Comparison of ENCODE assay signal across 9 cellular contexts in the genomic region with DNA sequence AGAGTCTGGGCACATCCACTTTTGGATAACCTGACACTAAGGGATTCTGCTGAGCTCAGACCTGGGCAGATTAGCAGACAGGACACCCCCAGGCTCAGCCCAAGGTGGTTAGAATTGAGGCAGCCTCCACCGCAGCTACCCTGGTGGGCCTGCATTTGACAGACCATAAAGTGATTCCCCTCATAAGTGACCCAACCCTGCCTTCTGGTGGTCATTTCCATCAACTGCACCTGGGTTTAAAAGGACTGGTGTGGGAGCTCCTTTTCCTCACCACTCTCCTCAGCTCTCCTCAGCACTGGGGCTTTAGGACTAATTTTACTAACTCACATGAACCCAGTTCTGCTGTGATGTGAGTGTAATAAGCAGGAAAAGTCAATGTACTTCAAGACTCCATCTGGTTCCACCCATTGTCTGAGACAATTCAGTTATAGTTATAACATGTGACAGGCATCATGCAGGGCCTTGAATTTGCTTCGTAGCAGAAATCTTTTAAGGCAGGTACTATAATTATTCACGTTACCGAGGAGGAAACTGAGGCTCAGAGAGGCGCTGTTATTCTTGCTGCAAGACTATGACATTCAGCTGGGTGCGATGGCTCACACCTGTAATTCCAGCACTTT. TPM values are rescaled to one million over a fixed set of nuclear protein-coding genes. Genes with fewer than 3 reads are reported as not detected.
A peak's percentile ranks its signal among the peaks of the same experiment; 100 is the strongest.
DNase-seq lines count a peak whose midpoint lies in the region; ATAC-seq and TF ChIP-seq lines count a peak whose summit lies in the region.
"Had no signal": no experiment of that assay in that cellular context is flagged by ENCODE, and none has a peak within 500 bp of the region (broad histone marks: within the 10 kb centered on the region; RNA-seq: fewer than 3 reads in every experiment).

No MANE protein-coding gene starts in this region.

- no peak overlapping the region for H3K4me3 Mint-ChIP-seq in activated naive CD4-positive, alpha-beta T cell treated with anti-CD3 and anti-CD28 coated beads, Interleukin-2, amount 10 ng/mL, durations not matched to agents 7 days and 5 days
- H3K4me3 Mint-ChIP-seq in glutamatergic neuron (ENCODE audit: unreplicated experiment), result no peak overlapping the region
- H3K4me3 Mint-ChIP-seq in T-helper 2 cell treated with Interferon-gamma antibody and Interleukin-4, amounts not matched to agents 5 μg/mL and 100 μg/mL, for 36 hours, result no peak overlapping the region

- CTCF ChIA-PET in activated naive CD4-positive, alpha-beta T cell treated with anti-CD3 and anti-CD28 coated beads, Interleukin-2, amount 10 ng/mL, durations not matched to agents 7 days and 5 days (lab: Charles Lee), result interaction anchor here (0.6 to 10.3 kb wide), 9 partner anchors 12 to 648 kb away, joined by 3 to 122 read pairs (median 3); no protein-coding TSS in a partner anchor

- no peaks in the 10 kb centered on the region for H3K36me3 Mint-ChIP-seq in activated naive CD4-positive, alpha-beta T cell treated with anti-CD3 and anti-CD28 coated beads, Interleukin-2, amount 10 ng/mL, durations not matched to agents 7 days and 5 days
- peaks cover 7% of the 10 kb centered on the region for H3K36me3 Mint-ChIP-seq in glutamatergic neuron (ENCODE audit: unreplicated experiment)
- no peaks in the 10 kb centered on the region for H3K36me3 Mint-ChIP-seq in T-helper 2 cell treated with Interferon-gamma antibody and Interleukin-4, amounts not matched to agents 5 μg/mL and 100 μg/mL, for 36 hours (ENCODE audit: low read depth)

- H3K27ac ChIP-seq in VCaP, result no peak overlapping the region
- H3K27ac ChIP-seq: epithelial cell of prostate had no signal

- no peak overlapping the region for H3K4me3 ChIP-seq in LNCaP clone FGC (ENCODE audit: low read depth, low read length)

- no peaks in the 10 kb centered on the region for H3K9me3 Mint-ChIP-seq in activated naive CD4-positive, alpha-beta T cell treated with anti-CD3 and anti-CD28 coated beads, Interleukin-2, amount 10 ng/mL, durations not matched to agents 7 days and 5 days
- H3K9me3 Mint-ChIP-seq in glutamatergic neuron (ENCODE audit: unreplicated experiment), result peaks cover 3% of the 10 kb centered on the region
- H3K9me3 Mint-ChIP-seq in T-helper 2 cell treated with Interferon-gamma antibody and Interleukin-4, amounts not matched to agents 5 μg/mL and 100 μg/mL, for 36 hours, result no peaks in the 10 kb centered on the region

- peaks cover 5% of the 10 kb centered on the region for H3K27me3 Mint-ChIP-seq in activated naive CD4-positive, alpha-beta T cell treated with anti-CD3 and anti-CD28 coated beads, Interleukin-2, amount 10 ng/mL, durations not matched to agents 7 days and 5 days
- peaks cover 2% of the 10 kb centered on the region for H3K27me3 Mint-ChIP-seq in glutamatergic neuron (ENCODE audit: unreplicated experiment)
- no peaks in the 10 kb centered on the region for H3K27me3 Mint-ChIP-seq in T-helper 2 cell treated with Interferon-gamma antibody and Interleukin-4, amounts not matched to agents 5 μg/mL and 100 μg/mL, for 36 hours (ENCODE audit: low read depth)

- peak; percentile 33 for DNase-seq in activated naive CD4-positive, alpha-beta T cell treated with anti-CD3 and anti-CD28 coated beads, Interleukin-2, amount 10 ng/mL, durations not matched to agents 7 days and 5 days
- DNase-seq in activated naive CD4-positive, alpha-beta T cell treated with anti-CD3 and anti-CD28 coated beads, Interleukin-2, amount 50 U/mL, for 16 hours, result no peak
- no peak for DNase-seq in LNCaP clone FGC (ENCODE audit: low read depth)
- peak; percentile 80 for DNase-seq in glutamatergic neuron
- DNase-seq in retina, result peak; percentile 78
- no peak for DNase-seq in T-helper 2 cell treated with Interferon-gamma antibody and Interleukin-4, amounts not matched to agents 5 μg/mL and 100 μg/mL, for 36 hours (ENCODE audit: low spot score)

- no peak for ATAC-seq in HG02938 (IDR thresholded peaks at IDR 0.05; ENCODE audit: unreplicated experiment)

- H3K4me1 Mint-ChIP-seq in activated naive CD4-positive, alpha-beta T cell treated with anti-CD3 and anti-CD28 coated beads, Interleukin-2, amount 10 ng/mL, durations not matched to agents 7 days and 5 days, result no peaks in the 10 kb centered on the region
- peaks cover 2% of the 10 kb centered on the region for H3K4me1 Mint-ChIP-seq in glutamatergic neuron (ENCODE audit: low read depth, unreplicated experiment)
- peaks cover 3% of the 10 kb centered on the region for H3K4me1 Mint-ChIP-seq in T-helper 2 cell treated with Interferon-gamma antibody and Interleukin-4, amounts not matched to agents 5 μg/mL and 100 μg/mL, for 36 hours (ENCODE audit: low read depth)

- no peak overlapping the region for H3K27ac Mint-ChIP-seq in activated naive CD4-positive, alpha-beta T cell treated with anti-CD3 and anti-CD28 coated beads, Interleukin-2, amount 10 ng/mL, durations not matched to agents 7 days and 5 days
- no peak overlapping the region for H3K27ac Mint-ChIP-seq in glutamatergic neuron (ENCODE audit: unreplicated experiment)
- H3K27ac Mint-ChIP-seq in T-helper 2 cell treated with Interferon-gamma antibody and Interleukin-4, amounts not matched to agents 5 μg/mL and 100 μg/mL, for 36 hours, result no peak overlapping the region

- TF ChIP-seq CTCF in LNCaP clone FGC (IDR thresholded peaks at IDR 0.05; ENCODE audit: control insufficient read depth, extremely low read depth, insufficient read depth) (peak; percentile 82), VCaP (conservative IDR thresholded peaks at IDR 0.05) (peak; percentile 86), glutamatergic neuron (IDR thresholded peaks at IDR 0.05; ENCODE audit: partially characterized antibody, unreplicated experiment) (peak; percentile 85)

RNA-seq across cellular contexts. Expression of gene MYH3, which starts 42.5 kb away (rescaled TPM):
- 2.1 TPM for total RNA-seq in glutamatergic neuron (ENCODE audit: unreplicated experiment)

Comparison
In these comparisons a context has a peak if more than half of its experiments do, and no peak if none do; other contexts are left out.
1. DNase-seq: peak in activated naive CD4-positive, alpha-beta T cell treated with anti-CD3 and anti-CD28 coated beads, Interleukin-2, amount 10 ng/mL, durations not matched to agents 7 days and 5 days (single experiment), glutamatergic neuron (single experiment) and retina (single experiment); none in activated naive CD4-positive, alpha-beta T cell treated with anti-CD3 and anti-CD28 coated beads, Interleukin-2, amount 50 U/mL, for 16 hours (single experiment), LNCaP clone FGC (single experiment) and T-helper 2 cell treated with Interferon-gamma antibody and Interleukin-4, amounts not matched to agents 5 μg/mL and 100 μg/mL, for 36 hours (single experiment).
2. Peak in every context shown above with its lines, with median percentiles within 50 percentile points of each other: CTCF ChIP-seq.